Comparison of ENCODE assay signal across 1 cellular context in the genomic region with DNA sequence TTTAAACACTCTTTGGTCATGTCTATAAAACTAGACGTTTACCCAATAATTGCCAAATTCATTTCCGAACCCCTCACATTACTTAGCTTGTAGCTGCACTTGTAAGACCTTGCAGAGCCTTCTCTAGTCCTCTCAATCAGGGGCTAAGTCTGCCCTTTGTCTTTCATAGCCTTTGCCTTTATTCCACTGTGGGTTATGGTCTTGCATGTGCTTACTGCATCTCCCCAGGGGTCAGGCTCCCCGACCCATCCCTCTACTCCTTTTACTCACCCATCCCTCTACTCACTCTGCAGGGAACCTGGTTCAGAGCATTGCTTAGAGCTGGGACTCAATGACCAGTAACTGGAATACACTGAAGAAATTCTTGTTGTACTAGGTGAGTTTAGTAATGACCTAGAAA.
TF ChIP-seq lines count a peak whose summit lies in the region.

No MANE protein-coding gene starts in this region.

TF ChIP-seq in H1, 55 proteins besides CTCF, POLR2A, EP300 and RAD21 (continued from another document):
- TF ChIP-seq, protein P1, sequence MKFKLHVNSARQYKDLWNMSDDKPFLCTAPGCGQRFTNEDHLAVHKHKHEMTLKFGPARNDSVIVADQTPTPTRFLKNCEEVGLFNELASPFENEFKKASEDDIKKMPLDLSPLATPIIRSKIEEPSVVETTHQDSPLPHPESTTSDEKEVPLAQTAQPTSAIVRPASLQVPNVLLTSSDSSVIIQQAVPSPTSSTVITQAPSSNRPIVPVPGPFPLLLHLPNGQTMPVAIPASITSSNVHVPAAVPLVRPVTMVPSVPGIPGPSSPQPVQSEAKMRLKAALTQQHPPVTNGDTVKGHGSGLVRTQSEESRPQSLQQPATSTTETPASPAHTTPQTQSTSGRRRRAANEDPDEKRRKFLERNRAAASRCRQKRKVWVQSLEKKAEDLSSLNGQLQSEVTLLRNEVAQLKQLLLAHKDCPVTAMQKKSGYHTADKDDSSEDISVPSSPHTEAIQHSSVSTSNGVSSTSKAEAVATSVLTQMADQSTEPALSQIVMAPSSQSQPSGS (IDR thresholded peaks at IDR 0.05; ENCODE audit: low read length), result no peak
- no peak for TF ChIP-seq BRCA1 (IDR thresholded peaks at IDR 0.05; ENCODE audit: low read depth, low read length)
